8 cellular contexts compared by ENCODE assay signal in the genomic region with DNA sequence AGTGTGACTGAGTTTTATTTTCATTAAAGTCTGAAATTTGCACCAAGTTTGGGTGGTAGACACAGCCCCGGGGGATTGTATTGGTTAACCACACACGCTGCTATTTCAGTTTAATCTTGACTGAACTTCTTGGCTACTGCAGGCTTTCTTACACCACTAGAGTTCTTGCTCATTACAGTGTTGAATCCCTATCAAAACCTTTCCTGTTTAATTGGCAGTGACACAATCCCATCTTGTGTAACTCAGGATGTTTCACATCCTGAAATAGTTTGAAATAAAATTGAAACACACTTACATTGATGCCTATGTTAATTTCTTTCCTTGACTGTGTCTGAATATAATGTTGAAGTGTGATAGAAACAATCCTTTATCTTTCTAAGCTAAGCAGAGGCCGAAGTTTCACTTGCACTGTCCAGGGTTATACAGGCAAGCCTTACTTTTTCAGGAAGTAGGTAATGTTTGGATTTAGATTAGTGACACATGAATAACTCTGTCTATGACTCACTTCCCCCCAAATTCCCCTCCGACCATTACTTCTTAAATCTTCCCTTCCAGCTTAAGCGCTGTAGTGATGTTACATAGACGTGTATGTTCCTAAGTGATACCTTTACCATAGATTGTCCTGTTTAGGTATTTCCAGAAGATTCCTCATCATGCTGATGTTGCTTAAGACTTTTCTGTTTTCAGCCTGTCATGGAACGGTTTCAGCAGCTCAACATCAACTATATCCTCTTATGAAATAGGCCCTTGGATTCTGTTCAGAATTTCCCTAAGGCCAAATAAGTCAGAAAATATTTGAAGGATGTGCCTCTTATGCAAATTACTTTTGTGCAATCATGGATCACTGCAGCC. TPM values are rescaled to one million over a fixed set of nuclear protein-coding genes. Genes with fewer than 3 reads are reported as not detected.
DNase-seq lines count a peak whose midpoint lies in the region; ATAC-seq and TF ChIP-seq lines count a peak whose summit lies in the region.

No MANE protein-coding gene starts in this region.

- TF ChIP-seq POLR2A in stomach (IDR thresholded peaks at IDR 0.05), result no peak

- TF ChIP-seq CTCF in DOHH2 (IDR thresholded peaks at IDR 0.05; ENCODE audit: low read depth, low read length, poor library complexity, severe bottlenecking) (no peak), right atrium auricular region (IDR thresholded peaks at IDR 0.05) (no peak), stomach (IDR thresholded peaks at IDR 0.05) (no peak)

- H3K27me3 ChIP-seq in DOHH2 (ENCODE audit: control insufficient read depth, low read length) (no peaks in the 10 kb centered on the region), right atrium auricular region (no peaks in the 10 kb centered on the region), stomach (no peaks in the 10 kb centered on the region)

- WGBS in stomach, 5 donors, result 38 to 61% (median 49%) methylated on average over 7 of the region's 7 CpGs

- TF ChIP-seq EP300 in stomach (IDR thresholded peaks at IDR 0.05), result no peak

- no peaks in the 10 kb centered on the region for H3K9me2 ChIP-seq in DOHH2 (replicated peaks; ENCODE audit: control insufficient read depth, low read length)

- H3K36me3 ChIP-seq in DOHH2 (ENCODE audit: control insufficient read depth, low read length) (peaks cover 9% of the 10 kb centered on the region; the same call in 1 of the 2 replicates), right atrium auricular region (no peaks in the 10 kb centered on the region), stomach (peaks cover 0 to 4% (median 2%) of the 10 kb centered on the region in 4 donors)

- peaks cover 8% of the 10 kb centered on the region; the same call in 1 of the 2 replicates for H3F3A ChIP-seq in DOHH2 (ENCODE audit: control insufficient read depth, insufficient read depth)

- peak overlapping the region; percentile 66 for H3K4me2 ChIP-seq in DOHH2 (ENCODE audit: low read length)

- intact Hi-C loops in stomach (cut with DNase I; ENCODE audit: low total_unique reads), result no loop called here

- H3K9me3 Mint-ChIP-seq in activated T-helper 17 cell treated with anti-CD3 and anti-CD28 coated beads, Interleukin-2, amount 50 U/mL, for 72 hours, result no peaks in the 10 kb centered on the region

- DNase-seq in HT1080 (ENCODE audit: low read depth), result peak; percentile 98
- DNase-seq in right atrium auricular region (ENCODE audit: low spot score), result no peak
- no peak for DNase-seq in stomach
- no peak for DNase-seq in cerebellum (ENCODE audit: low spot score)
- no peak for DNase-seq in NCI-H2081 (lab: John Stamatoyannopoulos, UW)

- peaks cover 17% of the 10 kb centered on the region for H3K79me2 ChIP-seq in DOHH2 (ENCODE audit: control insufficient read depth, low read length)

- peak overlapping the region; percentile 48 for H3K4me3 ChIP-seq in DOHH2 (ENCODE audit: low read length)
- H3K4me3 ChIP-seq in right atrium auricular region, result peak overlapping the region in 1 of 2 donors; percentile 3
- H3K4me3 ChIP-seq in stomach, result no peak overlapping the region

- no peaks in the 10 kb centered on the region for H4K20me1 ChIP-seq in DOHH2 (ENCODE audit: control insufficient read depth, insufficient read depth, low read depth, low read length)

- no peaks in the 10 kb centered on the region for H3K27me3 Mint-ChIP-seq in activated T-helper 17 cell treated with anti-CD3 and anti-CD28 coated beads, Interleukin-2, amount 50 U/mL, for 72 hours

- peak; percentile 60 for ATAC-seq in GM21515 (IDR thresholded peaks at IDR 0.05; ENCODE audit: unreplicated experiment)
- peak; percentile 60 for ATAC-seq in activated T-helper 17 cell treated with anti-CD3 and anti-CD28 coated beads, Interleukin-2, amount 50 U/mL, for 72 hours (replicated peaks)

- H3K9me3 ChIP-seq in DOHH2 (ENCODE audit: control insufficient read depth, insufficient read depth, low read length) (no peaks in the 10 kb centered on the region), right atrium auricular region (no peaks in the 10 kb centered on the region), stomach (no peaks in the 10 kb centered on the region)

- H3K4me3 Mint-ChIP-seq in activated T-helper 17 cell treated with anti-CD3 and anti-CD28 coated beads, Interleukin-2, amount 50 U/mL, for 72 hours, result peak overlapping the region; percentile 70

- peaks cover 46% of the 10 kb centered on the region for H3K4me1 Mint-ChIP-seq in activated T-helper 17 cell treated with anti-CD3 and anti-CD28 coated beads, Interleukin-2, amount 50 U/mL, for 72 hours

- H3K27ac Mint-ChIP-seq in activated T-helper 17 cell treated with anti-CD3 and anti-CD28 coated beads, Interleukin-2, amount 50 U/mL, for 72 hours, result peak overlapping the region; percentile 91

- peaks cover 57% of the 10 kb centered on the region for H3K36me3 Mint-ChIP-seq in activated T-helper 17 cell treated with anti-CD3 and anti-CD28 coated beads, Interleukin-2, amount 50 U/mL, for 72 hours (ENCODE audit: low read depth)

- peaks cover 32% of the 10 kb centered on the region for H3K4me1 ChIP-seq in DOHH2 (ENCODE audit: control insufficient read depth, low read length)
- peaks cover 0 to 54% of the 10 kb centered on the region in 2 donors for H3K4me1 ChIP-seq in right atrium auricular region
- peaks cover 18 to 61% (median 38%) of the 10 kb centered on the region in 4 donors for H3K4me1 ChIP-seq in stomach

- H3K27ac ChIP-seq in DOHH2 (ENCODE audit: low read depth, low read length) (peak overlapping the region; percentile 38; the same call in 1 of the 2 replicates), right atrium auricular region (peak overlapping the region; percentile 62 to 72), stomach (peak overlapping the region; percentile 6 to 83 (median 72))

RNA-seq across cellular contexts. Expression of a gene that starts 16.8 kb away (rescaled TPM):
- total RNA-seq in HT1080 (2014; rRNA removed; shearing (Covaris generic)), result 42.3 and 44.4 TPM in 2 replicates
- 47.5 and 55.8 TPM in 2 replicates for polyA plus RNA-seq in HT1080 (2015; cell fraction: cytosol; rRNA removed)
- polyA plus RNA-seq in HT1080 (2015; cell fraction: nucleus; rRNA removed), result 89.8 and 105 TPM in 2 replicates
- 10 to 100 TPM; 34.6 to 37.7 TPM for total RNA-seq in activated T-helper 17 cell treated with anti-CD3 and anti-CD28 coated beads, Interleukin-2, amount 50 U/mL, for 72 hours
- total RNA-seq in right atrium auricular region, result 10 to 100 TPM; 15.2 to 23.8 TPM
- total RNA-seq in stomach, result 100 to 1,000 TPM in 1 of 5 donors, 10 to 100 TPM in 4; 14.5 to 167 (median 68.8) TPM
- 10 to 100 TPM in 2 of 3 donors, 1 to 10 TPM in 1; 6.8 to 12.9 (median 12.5) TPM for polyA plus RNA-seq in stomach
- 44.1 TPM for total RNA-seq in cerebellum
